10 cellular contexts compared by ENCODE assay signal in genomic region chr10:22010973-22011408, GRCh38. TPM values are rescaled to one million over a fixed set of nuclear protein-coding genes. Genes with fewer than 3 reads are reported as not detected.
DNase-seq lines count a peak whose midpoint lies in the region; ATAC-seq and TF ChIP-seq lines count a peak whose summit lies in the region.
"Had no signal": no experiment of that assay in that cellular context is flagged by ENCODE, and none has a peak within 500 bp of the region (broad histone marks: within the 10 kb centered on the region; RNA-seq: fewer than 3 reads in every experiment).

No MANE protein-coding gene starts in this region.

- TF ChIP-seq CTCF in dorsolateral prefrontal cortex (IDR thresholded peaks at IDR 0.05 in 54 of 56, conservative IDR thresholded peaks at IDR 0.05 in 2 of 56; ENCODE audit: low read depth in 1 of 56, partially characterized antibody in 56 of 56) (peak; percentile 33 to 91 (median 63)), retinal pigment epithelial cell (conservative IDR thresholded peaks at IDR 0.05; ENCODE audit: low read depth, low read length) (peak; percentile 25)

- intact Hi-C loops in dorsolateral prefrontal cortex (cut with DNase I): no loop called here

- H3K4me3 ChIP-seq in dorsolateral prefrontal cortex: no peak overlapping the region
- H3K4me3 ChIP-seq in retinal pigment epithelial cell (ENCODE audit: low read length): no peak overlapping the region

- ATAC-seq in HG03135 (IDR thresholded peaks at IDR 0.05; ENCODE audit: unreplicated experiment): no peak

- H3K27ac ChIP-seq in dorsolateral prefrontal cortex: peak overlapping the region in 1 of 59 donors; percentile 2

- DNase-seq in NCI-H2196 (lab: John Stamatoyannopoulos, UW; ENCODE audit: unreplicated experiment): peak; percentile 3
- no peak for DNase-seq in NCI-H2196 treated with DMSO at 0.1 percent for 48 hours (lab: John Stamatoyannopoulos, UW; ENCODE audit: unreplicated experiment)
- DNase-seq in NAMALWA (ENCODE audit: low spot score): peak; percentile 56
- no peak for DNase-seq in dorsolateral prefrontal cortex
- DNase-seq in retinal pigment epithelial cell (ENCODE audit: low read depth): no peak
- DNase-seq in stimulated activated CD8-positive, alpha-beta memory T cell treated with anti-CD3 and anti-CD28 coated beads, Interleukin-4, amount 100 ng/mL, for 48 hours: no peak
- DNase-seq in activated effector memory CD4-positive, alpha-beta T cell treated with anti-CD3 and anti-CD28 coated beads, Interleukin-2, amount 50 U/mL, for 16 hours: no peak
- DNase-seq: activated naive CD4-positive, alpha-beta T cell; NK-92 treated with Interleukin-12 subunit alpha and Interleukin-12 subunit beta, amount 100 ng/mL, for 24 hours had no signal

- H3K27me3 ChIP-seq in dorsolateral prefrontal cortex: no peaks in the 10 kb centered on the region

RNA-seq across cellular contexts. Expression of gene DNAJC1, which starts 7.5 kb away (rescaled TPM):
- total RNA-seq in dorsolateral prefrontal cortex: 10 to 100 TPM in 119 of 120 experiments, 1 to 10 TPM in 1; 9.1 to 29.3 (median 17.3) TPM

Comparison
In these comparisons a context has a peak if more than half of its experiments do, and no peak if none do; other contexts are left out.
1. DNase-seq: peak in NCI-H2196 (single experiment) and NAMALWA (single experiment); none in NCI-H2196 treated with DMSO at 0.1 percent for 48 hours (single experiment), dorsolateral prefrontal cortex (0 of 10), retinal pigment epithelial cell (single experiment), stimulated activated CD8-positive, alpha-beta memory T cell treated with anti-CD3 and anti-CD28 coated beads, Interleukin-4, amount 100 ng/mL, for 48 hours (single experiment) and activated effector memory CD4-positive, alpha-beta T cell treated with anti-CD3 and anti-CD28 coated beads, Interleukin-2, amount 50 U/mL, for 16 hours (single experiment).